Comparison of ENCODE assay signal across 22 cellular contexts in genomic region chr11:97259884-97260283, GRCh38.
DNase-seq lines count a peak whose midpoint lies in the region; FAIRE-seq and TF ChIP-seq lines count a peak whose summit lies in the region.
"Had no signal": no experiment of that assay in that cellular context is flagged by ENCODE, and none has a peak within 500 bp of the region (broad histone marks: within the 10 kb centered on the region; RNA-seq: fewer than 3 reads in every experiment).

No MANE protein-coding gene starts in this region.

- H2AK5ac ChIP-seq in trophoblast cell (ENCODE audit: low read length) = peak overlapping the region; percentile 79

- no peak overlapping the region for H2AFZ ChIP-seq in trophoblast cell (ENCODE audit: insufficient read depth, low read length, poor library complexity)

- WGBS in trophoblast cell (ENCODE audit: extremely low coverage, insufficient coverage, insufficient read length) = no CpG with 5 or more reads among the region's 3 CpGs

- H3K27me3 Mint-ChIP-seq in endothelial cell (ENCODE audit: unreplicated experiment) (peaks cover 2% of the 10 kb centered on the region), immature natural killer cell (ENCODE audit: low read depth in 3 of 3) (no peaks in the 10 kb centered on the region)

- peak overlapping the region; percentile 36 for H4K12ac ChIP-seq in trophoblast cell (ENCODE audit: low read depth, low read length)

- no peaks in the 10 kb centered on the region for H3K79me2 ChIP-seq in trophoblast cell (ENCODE audit: control insufficient read depth, insufficient read depth, low read length, poor library complexity)

- no peak overlapping the region for H3K9ac ChIP-seq in trophoblast cell (ENCODE audit: low read length)
- H3K9ac ChIP-seq: BLaER1, KMS-11 had no signal

- no peak overlapping the region for H3K4me2 ChIP-seq in trophoblast cell (ENCODE audit: low read length)
- H3K4me2 ChIP-seq: BLaER1, KMS-11 had no signal

- peaks cover 2% of the 10 kb centered on the region for H3K9me3 ChIP-seq in trophoblast cell (ENCODE audit: insufficient read depth, low read depth, low read length)
- H3K9me3 ChIP-seq: BLaER1, MG63, SJCRH30 had no signal

- H3K9me3 Mint-ChIP-seq in endothelial cell (ENCODE audit: unreplicated experiment) (no peaks in the 10 kb centered on the region), immature natural killer cell (peaks cover 2 to 42% (median 20%) of the 10 kb centered on the region in 6 donors)

- peak overlapping the region; percentile 77 for H2BK12ac ChIP-seq in trophoblast cell (ENCODE audit: low read length)

- H3K79me1 ChIP-seq in trophoblast cell (ENCODE audit: low read length) = peaks cover 1% of the 10 kb centered on the region

- H3K27ac ChIP-seq in trophoblast cell (ENCODE audit: low read depth, low read length) = no peak overlapping the region
- H3K27ac ChIP-seq: BLaER1, KMS-11, SJCRH30 had no signal

- TF ChIP-seq CTCF in endothelial cell (IDR thresholded peaks at IDR 0.05; ENCODE audit: unreplicated experiment) = peak; percentile 46

- H3K27me3 ChIP-seq in trophoblast cell (ENCODE audit: insufficient read depth, low read length) = no peaks in the 10 kb centered on the region
- H3K27me3 ChIP-seq: BLaER1, MG63, SJCRH30 had no signal

- no peak overlapping the region for H3K18ac ChIP-seq in trophoblast cell (ENCODE audit: low read length)

- H3K27ac Mint-ChIP-seq in endothelial cell (ENCODE audit: unreplicated experiment) (no peak overlapping the region), immature natural killer cell (no peak overlapping the region)

- H3K4me3 Mint-ChIP-seq in endothelial cell (ENCODE audit: unreplicated experiment) = no peak overlapping the region
- H3K4me3 Mint-ChIP-seq in immature natural killer cell = no peak overlapping the region

- no peak overlapping the region for H3K23ac ChIP-seq in trophoblast cell (ENCODE audit: low read length)

- TF ChIP-seq POLR2A in GM12891 (IDR thresholded peaks at IDR 0.05; ENCODE audit: low read depth, low read length) = no peak

- peak overlapping the region; percentile 79 for H3K14ac ChIP-seq in trophoblast cell (ENCODE audit: low read length)

- H3K4me3 ChIP-seq in trophoblast cell (ENCODE audit: low read depth, low read length) = no peak overlapping the region
- H3K4me3 ChIP-seq: BLaER1, MG63, SJCRH30 had no signal

- no peak overlapping the region for H3K4ac ChIP-seq in trophoblast cell (ENCODE audit: low read depth, low read length)

- H3K36me3 Mint-ChIP-seq in endothelial cell (ENCODE audit: low read depth, unreplicated experiment) (no peaks in the 10 kb centered on the region), immature natural killer cell (no peaks in the 10 kb centered on the region)

- H4K91ac ChIP-seq in trophoblast cell (ENCODE audit: low read depth, low read length) = no peak overlapping the region

- peak overlapping the region; percentile 44 for H2BK5ac ChIP-seq in trophoblast cell (ENCODE audit: low read depth, low read length, poor library complexity)

- no peaks in the 10 kb centered on the region for H3K4me1 Mint-ChIP-seq in endothelial cell (ENCODE audit: unreplicated experiment)
- H3K4me1 Mint-ChIP-seq in immature natural killer cell = no peaks in the 10 kb centered on the region

- peaks cover 4 to 5% of the 10 kb centered on the region in 2 experiments for H3K4me1 ChIP-seq in trophoblast cell (ENCODE audit: control insufficient read depth in 1 of 2, insufficient read depth in 2 of 2, low read length in 2 of 2)
- H3K4me1 ChIP-seq: BLaER1, SJCRH30 had no signal

- no peaks in the 10 kb centered on the region for H3K36me3 ChIP-seq in trophoblast cell (ENCODE audit: control insufficient read depth in 1 of 2, insufficient read depth in 2 of 2, low read length in 2 of 2)
- H3K36me3 ChIP-seq: BLaER1, MG63, SJCRH30 had no signal

- H2BK120ac ChIP-seq in trophoblast cell (ENCODE audit: insufficient read depth, low read length, poor library complexity) = no peak overlapping the region

- FAIRE-seq in GM12891 (lab: Jason Lieb, UNC) = no peak
- FAIRE-seq: H1 had no signal

- H4K8ac ChIP-seq in trophoblast cell (ENCODE audit: low read depth, low read length) = no peak overlapping the region

- DNase-seq in DMS53 (lab: John Stamatoyannopoulos, UW) = peak; percentile 33
- no peak for DNase-seq in DMS53 treated with DMSO at 0.1 percent for 48 hours (lab: John Stamatoyannopoulos, UW; ENCODE audit: unreplicated experiment)
- peak; percentile 12 for DNase-seq in NCI-H69 (lab: John Stamatoyannopoulos, UW)
- no peak for DNase-seq in endothelial cell (ENCODE audit: low spot score)
- DNase-seq in trophoblast cell = no peak
- DNase-seq in immature natural killer cell = no peak
- DNase-seq in GM12891 (ENCODE audit: insufficient read length, low spot score) = no peak
- DNase-seq in NCI-H1105 (lab: John Stamatoyannopoulos, UW) = no peak
- DNase-seq: 8988T; MG63; NCI-H1092 treated with DMSO at 0.1 percent for 48 hours; NCI-H1694; NCI-H226; NCI-H526; NK-92 treated with Interleukin-12 subunit alpha and Interleukin-12 subunit beta, amount 100 ng/mL, for 24 hours; OCI-M1; RPMI8226; SJCRH30; SW 1271 had no signal

TF ChIP-seq in GM12891, 5 proteins besides CTCF, POLR2A, EP300 and RAD21:
- no peak for TF ChIP-seq POU2F2 (IDR thresholded peaks at IDR 0.05; ENCODE audit: low read depth, low read length)
- no peak for TF ChIP-seq TAF1 (IDR thresholded peaks at IDR 0.05; ENCODE audit: low read depth, low read length)
- no peak for TF ChIP-seq SPI1 (IDR thresholded peaks at IDR 0.05; ENCODE audit: low read depth, low read length)
- no peak for TF ChIP-seq PAX5 (IDR thresholded peaks at IDR 0.05; ENCODE audit: insufficient read depth, low read length, severe bottlenecking)
- TF ChIP-seq POLR2AphosphoS5 (IDR thresholded peaks at IDR 0.05; ENCODE audit: low read depth, low read length) = no peak
TF ChIP-seq in GM12891: peak in this region for 0.

Comparison
In these comparisons a context has a peak if more than half of its experiments do, and no peak if none do; other contexts are left out.
1. DNase-seq: peak in DMS53 (single experiment) and NCI-H69 (single experiment); none in DMS53 treated with DMSO at 0.1 percent for 48 hours (single experiment), endothelial cell (single experiment), trophoblast cell (0 of 2), immature natural killer cell (0 of 3), GM12891 (single experiment) and NCI-H1105 (single experiment).